8 cellular contexts compared by ENCODE assay signal in genomic region chr7:5691536-5692090, GRCh38.
A peak's percentile ranks its signal among the peaks of the same experiment; 100 is the strongest.
DNase-seq lines count a peak whose midpoint lies in the region; ATAC-seq, FAIRE-seq and TF ChIP-seq lines count a peak whose summit lies in the region.

No MANE protein-coding gene starts in this region.

- H3K79me2 ChIP-seq in astrocyte (ENCODE audit: insufficient read depth, low read length), result peaks cover 42% of the 10 kb centered on the region

- H3K27me3 ChIP-seq in astrocyte (ENCODE audit: insufficient read depth, low read length) (no peaks in the 10 kb centered on the region), lung (ENCODE audit: control insufficient read depth, insufficient read depth) (no peaks in the 10 kb centered on the region), testis (no peaks in the 10 kb centered on the region)

- H2AFZ ChIP-seq in astrocyte (ENCODE audit: low read depth, low read length), result no peak overlapping the region

- H3K4me1 ChIP-seq in astrocyte (ENCODE audit: insufficient read depth, low read length), result peaks cover 70% of the 10 kb centered on the region
- peaks cover 23 to 29% of the 10 kb centered on the region in 2 donors for H3K4me1 ChIP-seq in lung (ENCODE audit: control insufficient read depth in 2 of 2, insufficient read depth in 2 of 2, low read length in 2 of 2)
- peaks cover 64% of the 10 kb centered on the region for H3K4me1 ChIP-seq in testis

- TF ChIP-seq CTCF in astrocyte (IDR thresholded peaks at IDR 0.05; ENCODE audit: insufficient read depth, low read depth, low read length) (no peak), lung (IDR thresholded peaks at IDR 0.05; ENCODE audit: control extremely low read depth, extremely low read depth) (no peak), testis (IDR thresholded peaks at IDR 0.05) (no peak)

- intact Hi-C loops in testis (cut with DNase I; ENCODE audit: low total_unique reads), result no loop called here

- H3K36me3 Mint-ChIP-seq in activated T-cell treated with anti-CD3 and anti-CD28 coated beads, Interleukin-2, amount 50 U/mL, for 24 hours (ENCODE audit: low read depth), result peaks cover 64% of the 10 kb centered on the region
- H3K36me3 Mint-ChIP-seq in astrocyte (ENCODE audit: low read depth, unreplicated experiment) (peaks cover 18% of the 10 kb centered on the region), immature natural killer cell (peaks cover 0 to 11% (median 0%) of the 10 kb centered on the region in 3 donors)

- ATAC-seq in lung (ENCODE audit: insufficient read depth, low FRiP score), result no peak

- H3K27ac ChIP-seq in astrocyte (ENCODE audit: low read depth, low read length) (peak overlapping the region; percentile 100), lung (ENCODE audit: low read depth in 1 of 2, low read length in 1 of 2) (peak overlapping the region; percentile 80 to 87), testis (peak overlapping the region; percentile 79 to 81)

- peaks cover 96% of the 10 kb centered on the region for H3K4me1 Mint-ChIP-seq in activated T-cell treated with anti-CD3 and anti-CD28 coated beads, Interleukin-2, amount 50 U/mL, for 24 hours (ENCODE audit: low read depth)
- H3K4me1 Mint-ChIP-seq in astrocyte (ENCODE audit: low read depth, unreplicated experiment) (peaks cover 83% of the 10 kb centered on the region), immature natural killer cell (peaks cover 43 to 63% of the 10 kb centered on the region in 2 donors)

- H3K4me3 ChIP-seq in astrocyte (ENCODE audit: insufficient read depth, low read depth, low read length) (peak overlapping the region; percentile 9), lung (no peak overlapping the region), testis (no peak overlapping the region)

- H3K27me3 Mint-ChIP-seq in activated T-cell treated with anti-CD3 and anti-CD28 coated beads, Interleukin-2, amount 50 U/mL, for 24 hours, result no peaks in the 10 kb centered on the region
- H3K27me3 Mint-ChIP-seq in astrocyte (ENCODE audit: low read depth, unreplicated experiment) (no peaks in the 10 kb centered on the region), immature natural killer cell (ENCODE audit: low read depth in 3 of 3) (peaks cover 0 to 7% (median 3%) of the 10 kb centered on the region in 3 donors)

- WGBS in lung, 2 donors, result 70 to 76% methylated on average over 7 of the region's 7 CpGs
- 23 to 26% methylated on average over 7 of the region's 7 CpGs for WGBS in testis, 2 donors

- FAIRE-seq in astrocyte (lab: Jason Lieb, UNC), result peak; percentile 56
- no peak for FAIRE-seq in GM19239 (lab: Jason Lieb, UNC)

- peak overlapping the region; percentile 98 for H3K27ac Mint-ChIP-seq in activated T-cell treated with anti-CD3 and anti-CD28 coated beads, Interleukin-2, amount 50 U/mL, for 24 hours
- H3K27ac Mint-ChIP-seq in astrocyte (ENCODE audit: unreplicated experiment) (peak overlapping the region; percentile 98), immature natural killer cell (no peak overlapping the region)

- DNase-seq in activated T-cell treated with anti-CD3 and anti-CD28 coated beads, Interleukin-2, amount 50 U/mL, for 24 hours, result no peak
- DNase-seq in activated T-cell treated with anti-CD3 and anti-CD28 coated beads, Interleukin-2, amount 50 U/mL, for 48 hours, result no peak
- no peak for DNase-seq in astrocyte (ENCODE audit: low read depth)
- DNase-seq in lung (ENCODE audit: low spot score), result no peak
- no peak for DNase-seq in testis
- DNase-seq in GM19239 (ENCODE audit: insufficient read length, low spot score), result no peak
- no peak for DNase-seq in MV-4-11 (lab: John Stamatoyannopoulos, UW)
- no peak for DNase-seq in immature natural killer cell

- no peak for TF ChIP-seq POLR2A in testis (IDR thresholded peaks at IDR 0.05)

- no peaks in the 10 kb centered on the region for H3K9me3 Mint-ChIP-seq in activated T-cell treated with anti-CD3 and anti-CD28 coated beads, Interleukin-2, amount 50 U/mL, for 24 hours
- no peaks in the 10 kb centered on the region for H3K9me3 Mint-ChIP-seq in astrocyte (ENCODE audit: unreplicated experiment)
- H3K9me3 Mint-ChIP-seq in immature natural killer cell, result no peaks in the 10 kb centered on the region

- peak overlapping the region; percentile 91 for H3K9ac ChIP-seq in astrocyte (ENCODE audit: low read length)

- no peak overlapping the region for H3K4me3 Mint-ChIP-seq in activated T-cell treated with anti-CD3 and anti-CD28 coated beads, Interleukin-2, amount 50 U/mL, for 24 hours
- H3K4me3 Mint-ChIP-seq in astrocyte (ENCODE audit: unreplicated experiment) (peak overlapping the region; percentile 52), immature natural killer cell (no peak overlapping the region)

- H3K4me2 ChIP-seq in astrocyte (ENCODE audit: low read length), result peak overlapping the region; percentile 85

- H3K9me3 ChIP-seq in astrocyte (ENCODE audit: insufficient read depth, low read depth, low read length) (no peaks in the 10 kb centered on the region), lung (ENCODE audit: control insufficient read depth in 2 of 2, insufficient read depth in 1 of 2, low read length in 1 of 2) (no peaks in the 10 kb centered on the region), testis (no peaks in the 10 kb centered on the region)

- H4K20me1 ChIP-seq in astrocyte (ENCODE audit: insufficient read depth, low read length), result no peaks in the 10 kb centered on the region

- no peaks in the 10 kb centered on the region for H3K36me3 ChIP-seq in astrocyte (ENCODE audit: insufficient read depth, low read length)
- no peaks in the 10 kb centered on the region for H3K36me3 ChIP-seq in lung (ENCODE audit: control insufficient read depth in 2 of 2, insufficient read depth in 2 of 2, low read length in 2 of 2)
- H3K36me3 ChIP-seq in testis (ENCODE audit: low read depth, missing control alignments), result no peaks in the 10 kb centered on the region

Comparison
In these comparisons a context has a peak if more than half of its experiments do, and no peak if none do; other contexts are left out.
1. H3K27ac Mint-ChIP-seq: peak in activated T-cell treated with anti-CD3 and anti-CD28 coated beads, Interleukin-2, amount 50 U/mL, for 24 hours (single experiment) and astrocyte (single experiment); none in immature natural killer cell (0 of 6).
2. Peak in every context shown above with its lines, with median percentiles within 50 percentile points of each other: H3K27ac ChIP-seq.